ENCODE assay signal across 24 cellular contexts in genomic region chr6:18406955-18407738, GRCh38. TPM values are rescaled to one million over a fixed set of nuclear protein-coding genes. Genes with fewer than 3 reads are reported as not detected.
DNase-seq lines count a peak whose midpoint lies in the region; ATAC-seq, FAIRE-seq and TF ChIP-seq lines count a peak whose summit lies in the region.
"Had no signal": no experiment of that assay in that cellular context is flagged by ENCODE, and none has a peak within 500 bp of the region (broad histone marks: within the 10 kb centered on the region; RNA-seq: fewer than 3 reads in every experiment).

No MANE protein-coding gene starts in this region.

- dilution Hi-C loops in endothelial cell of umbilical vein (cut with MboI; ENCODE audit: extremely low pct_ligation_motif_present, low sequenced_read_pairs): no loop called here

- peaks cover 0 to 13% of the 10 kb centered on the region in 2 experiments; a peak in 2 of 4 replicates for H3K4me1 ChIP-seq in SK-N-SH (ENCODE audit: control insufficient read depth in 1 of 2, insufficient read depth in 2 of 2, low read depth in 1 of 2, low read length in 1 of 2)
- H3K4me1 ChIP-seq in endothelial cell of umbilical vein (ENCODE audit: control insufficient read depth, extremely low read depth, insufficient read depth, low read length): peaks cover 50% of the 10 kb centered on the region

- H3K36me3 ChIP-seq in SK-N-SH (replicated peaks in 1 of 2; ENCODE audit: control insufficient read depth in 1 of 2, insufficient read depth in 2 of 2, low read length in 1 of 2): no peaks in the 10 kb centered on the region
- peaks cover 7 to 13% of the 10 kb centered on the region in 2 experiments for H3K36me3 ChIP-seq in endothelial cell of umbilical vein (ENCODE audit: control insufficient read depth in 2 of 2, extremely low read depth in 1 of 2, insufficient read depth in 2 of 2, low read length in 2 of 2)
- H3K36me3 ChIP-seq in MG63: peaks cover 3% of the 10 kb centered on the region
- H3K36me3 ChIP-seq: thyroid gland had no signal

- POLR2A ChIA-PET in SK-N-SH (lab: Yijun Ruan, JAX): no interaction called here
- POLR2A ChIA-PET in endothelial cell of umbilical vein (lab: Charles Lee): no interaction called here

- TF ChIP-seq EP300 in SK-N-SH (IDR thresholded peaks at IDR 0.05; ENCODE audit: borderline replicate concordance in 1 of 2, low read depth in 1 of 2, low read length in 1 of 2): 0 out of 4 replicates have a peak, but pooled peaks of 1 of the 2 experiments have one; percentile 13

- H3K27me3 ChIP-seq in SK-N-SH (ENCODE audit: insufficient read depth) (no peaks in the 10 kb centered on the region), endothelial cell of umbilical vein (ENCODE audit: control insufficient read depth in 2 of 2, insufficient read depth in 2 of 2, low read length in 2 of 2) (no peaks in the 10 kb centered on the region), MG63 (no peaks in the 10 kb centered on the region)
- H3K27me3 ChIP-seq: thyroid gland had no signal

- peak; percentile 80 for DNase-seq in ELR (ENCODE audit: low read depth)
- DNase-seq in SK-N-SH: no peak
- peak; percentile 36 for DNase-seq in endothelial cell of umbilical vein (ENCODE audit: low read depth, low spot score)
- DNase-seq in MG63: no peak
- no peak for DNase-seq in NAMALWA (ENCODE audit: low spot score)
- no peak for DNase-seq in NCI-H2196 (lab: John Stamatoyannopoulos, UW; ENCODE audit: unreplicated experiment)
- DNase-seq: activated CD4-positive, alpha-beta memory T cell treated with anti-CD3 and anti-CD28 coated beads, Interleukin-2, amount 10 ng/mL, durations not matched to agents 7 days and 5 days; activated T-cell treated with anti-CD3 and anti-CD28 coated beads, Interleukin-2, amount 50 U/mL, for 24 hours; cerebellar nuclear complex; DMS153; effector memory CD4-positive, alpha-beta T cell; NCI-H1417; NCI-H524 treated with DMSO at 0.1 percent for 48 hours; Right ventricle myocardium superior; stimulated activated CD4-positive, alpha-beta T cell treated with anti-CD3 and anti-CD28 coated beads, Interleukin-15, amount 100 ng/mL, for 24 hours; T-cell; thyroid gland had no signal

- intact Hi-C loops in endothelial cell of umbilical vein (cut with micrococcal nuclease): loop anchor here (5.0 kb wide), 1 partner anchor 95 kb away; no protein-coding TSS in a partner anchor

- CTCF ChIA-PET in SK-N-SH (lab: Yijun Ruan, JAX): interaction anchor here (1.4 kb wide), 1 partner anchor 83 kb away, joined by 3 read pairs; no protein-coding TSS in a partner anchor
- CTCF ChIA-PET in endothelial cell of umbilical vein (lab: Charles Lee): interaction anchor here (0.9 to 1.5 kb wide), 3 partner anchors 14 to 96 kb away, joined by 3 to 4 read pairs (median 4); partner anchors contain the start of gene RNF144B

- WGBS in SK-N-SH (ENCODE audit: low lambda C conversion rate): 44% methylated on average over 4 of the region's 4 CpGs

- H3K9me2 ChIP-seq in SK-N-SH: no peaks in the 10 kb centered on the region

- no peak for TF ChIP-seq RAD21 in SK-N-SH (IDR thresholded peaks at IDR 0.05; ENCODE audit: low read length)

- H3K79me2 ChIP-seq in SK-N-SH (ENCODE audit: insufficient read depth): no peaks in the 10 kb centered on the region
- peaks cover 80% of the 10 kb centered on the region for H3K79me2 ChIP-seq in endothelial cell of umbilical vein (ENCODE audit: control insufficient read depth, insufficient read depth, low read length)

- H4K20me1 ChIP-seq in SK-N-SH (ENCODE audit: insufficient read depth) (no peaks in the 10 kb centered on the region), endothelial cell of umbilical vein (replicated peaks; ENCODE audit: control insufficient read depth, extremely low read depth, insufficient read depth, low read length) (no peaks in the 10 kb centered on the region)

- FAIRE-seq in endothelial cell of umbilical vein (lab: Jason Lieb, UNC): no peak
- FAIRE-seq: H1, HTR-8/SVneo, TTC549 had no signal

- H3K9me3 ChIP-seq in SK-N-SH (no peaks in the 10 kb centered on the region), endothelial cell of umbilical vein (replicated peaks; ENCODE audit: control insufficient read depth, insufficient read depth, low read length) (no peaks in the 10 kb centered on the region), MG63 (no peaks in the 10 kb centered on the region)
- H3K9me3 ChIP-seq: thyroid gland had no signal

- ATAC-seq in GM21528 (IDR thresholded peaks at IDR 0.05; ENCODE audit: low FRiP score, unreplicated experiment): no peak
- ATAC-seq: natural killer cell treated with Interleukin-12 subunit alpha and Interleukin-12 subunit beta and Interleukin-15 and Interleukin-18, amount 100 ng/mL, for 72 hours; sciatic nerve; T-cell had no signal

- peaks cover 30% of the 10 kb centered on the region for H3F3A ChIP-seq in SK-N-SH (replicated peaks; ENCODE audit: insufficient read depth)

- no peak overlapping the region for H3K4me3 ChIP-seq in SK-N-SH (ENCODE audit: low read depth in 2 of 2, low read length in 1 of 2)
- H3K4me3 ChIP-seq in endothelial cell of umbilical vein (replicated peaks in 1 of 3; ENCODE audit: insufficient read depth in 1 of 3, low read depth in 1 of 3, low read length in 3 of 3): no peak overlapping the region
- H3K4me3 ChIP-seq in MG63: no peak overlapping the region
- H3K4me3 ChIP-seq: thyroid gland had no signal

- H3K9me1 ChIP-seq in endothelial cell of umbilical vein (replicated peaks; ENCODE audit: control insufficient read depth, extremely low read depth, insufficient read depth, low read length): no peaks in the 10 kb centered on the region

- H3K27ac ChIP-seq in 22Rv1: peak overlapping the region; percentile 77
- peak overlapping the region; percentile 3 to 86; a peak in 3 of 4 replicates for H3K27ac ChIP-seq in SK-N-SH (ENCODE audit: low read depth in 2 of 2, low read length in 1 of 2)
- H3K27ac ChIP-seq in endothelial cell of umbilical vein (ENCODE audit: insufficient read depth, low read depth, low read length): peak overlapping the region; percentile 71
- H3K27ac ChIP-seq: thyroid gland had no signal

- BruUV-seq in endothelial cell of umbilical vein (replicated peaks; lab: Mats Ljungman, UMichigan): no TSS peak

- TF ChIP-seq POLR2A in endothelial cell of umbilical vein (IDR thresholded peaks at IDR 0.05; ENCODE audit: low read depth, low read length): peak; percentile 31

- H2AFZ ChIP-seq in SK-N-SH (ENCODE audit: low read depth) (peak overlapping the region; percentile 57; the same call in 1 of the 2 replicates), endothelial cell of umbilical vein (ENCODE audit: low read depth, low read length) (no peak overlapping the region)

- no peak overlapping the region; the same call in 1 of the 2 replicates for H3K4me2 ChIP-seq in SK-N-SH
- peak overlapping the region; percentile 23 for H3K4me2 ChIP-seq in endothelial cell of umbilical vein (ENCODE audit: insufficient read depth, low read length)

- TF ChIP-seq CTCF in 22Rv1 (IDR thresholded peaks at IDR 0.05): no peak
- no peak for TF ChIP-seq CTCF in SK-N-SH (IDR thresholded peaks at IDR 0.05)
- no peak for TF ChIP-seq CTCF in endothelial cell of umbilical vein (IDR thresholded peaks at IDR 0.05; ENCODE audit: extremely low read depth in 1 of 2, insufficient read depth in 1 of 2, low read depth in 1 of 2, low read length in 2 of 2)

- no peak overlapping the region for H3K9ac ChIP-seq in SK-N-SH
- H3K9ac ChIP-seq in endothelial cell of umbilical vein (replicated peaks; ENCODE audit: extremely low read depth, insufficient read depth, low read length): no peak overlapping the region

TF ChIP-seq in endothelial cell of umbilical vein, 7 proteins besides CTCF, POLR2A, EP300 and RAD21:
- TF ChIP-seq MYC (IDR thresholded peaks at IDR 0.05; ENCODE audit: low read depth, low read length) (no peak), POLR2AphosphoS5 (IDR thresholded peaks at IDR 0.05; ENCODE audit: insufficient read depth, low read depth, low read length) (peak; percentile 68), GATA2 (IDR thresholded peaks at IDR 0.05; ENCODE audit: insufficient read depth, insufficient read length, low read depth, low read length) (peak; percentile 58)

RNA-seq across cellular contexts. Expression of gene RNF144B, which starts 20.0 kb away (rescaled TPM):
- 1.2 and 1.8 TPM in 2 replicates for polyA plus RNA-seq in SK-N-SH (2012; rRNA removed)
- 1.6 and 2.0 TPM in 2 replicates for polyA plus RNA-seq in SK-N-SH (2012; cell fraction: cytosol; rRNA removed)
- polyA plus RNA-seq in SK-N-SH (2012; cell fraction: nucleus; rRNA removed): 2.0 and 3.7 TPM in 2 replicates
- 78.3 and 97.3 TPM in 2 replicates for total RNA-seq in endothelial cell of umbilical vein
- polyA plus RNA-seq in endothelial cell of umbilical vein: 14.3 and 18.1 TPM in 2 replicates
- 16.1 and 17.8 TPM in 2 replicates for polyA plus RNA-seq in endothelial cell of umbilical vein (2011; cell fraction: cytosol; rRNA removed)
- polyA plus RNA-seq in endothelial cell of umbilical vein (2011; cell fraction: nucleus; rRNA removed): 26.6 and 26.9 TPM in 2 replicates
- 31.9 and 44.0 TPM in 2 replicates for polyA plus RNA-seq in endothelial cell of umbilical vein (2012)
- polyA minus RNA-seq in endothelial cell of umbilical vein: 56.5 and 57.1 TPM in 2 replicates
- polyA minus RNA-seq in endothelial cell of umbilical vein (2011; cell fraction: cytosol; rRNA and poly(A)+ RNA removed): 2.8 TPM
- 31.2 and 46.4 TPM in 2 replicates for polyA minus RNA-seq in endothelial cell of umbilical vein (2011; cell fraction: nucleus; rRNA and poly(A)+ RNA removed)
- total RNA-seq in MG63 (2014; rRNA removed; shearing (Covaris generic); ENCODE audit: low replicate concordance): 1.9 and 4.3 TPM in 2 replicates

Comparison
In these comparisons a context has a peak if more than half of its experiments do, and no peak if none do; other contexts are left out.
1. DNase-seq: peak in ELR (single experiment) and endothelial cell of umbilical vein (single experiment); none in SK-N-SH (single experiment), MG63 (single experiment), NAMALWA (single experiment) and NCI-H2196 (single experiment).
2. RNA of gene RNF144B, which starts 20.0 kb away (total RNA-seq): 78.3 to 97.3 TPM in endothelial cell of umbilical vein; 1.9 to 4.3 TPM in MG63; every median in the first group is over 10 times any median in the second.
3. Peak in every context shown above with its lines, with median percentiles within 50 percentile points of each other: H3K27ac ChIP-seq.